1 cellular context compared by ENCODE assay signal in the genomic region with DNA sequence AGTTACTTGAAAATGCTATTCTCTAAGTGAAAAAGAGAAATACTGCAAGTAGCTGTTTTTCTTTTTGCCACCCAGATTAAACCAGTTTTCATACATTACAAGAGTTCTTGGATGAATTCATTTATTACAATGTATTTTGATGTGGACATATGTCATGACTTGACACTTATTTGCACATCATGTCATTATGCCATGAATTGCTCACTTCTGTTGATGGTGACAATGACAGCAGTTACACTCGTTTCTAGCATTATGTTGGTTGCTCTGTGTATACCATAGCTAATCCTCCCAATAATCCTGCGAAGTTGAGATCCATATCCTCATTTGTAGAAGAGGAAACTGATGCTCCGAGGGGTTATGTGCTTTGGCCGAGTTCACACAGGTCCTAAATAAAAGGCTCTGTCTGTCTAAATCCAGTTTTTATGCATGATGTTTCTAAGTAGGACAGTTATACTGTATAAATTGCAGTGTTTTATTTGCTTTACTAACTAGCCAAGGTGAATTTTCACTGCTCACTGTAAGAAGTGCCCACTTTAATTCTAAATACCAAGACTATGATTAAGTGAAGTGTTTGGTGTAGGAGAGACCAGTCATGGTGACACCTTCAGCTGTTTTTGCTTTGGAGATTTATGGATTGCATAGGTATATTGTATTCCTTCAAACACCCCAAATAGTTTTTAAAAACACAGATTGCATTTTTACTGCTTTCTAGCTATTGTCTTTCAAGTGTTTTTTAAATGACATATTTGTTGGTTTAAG.
A peak's percentile ranks its signal among the peaks of the same experiment; 100 is the strongest.
TF ChIP-seq lines count a peak whose summit lies in the region.

No MANE protein-coding gene starts in this region.

TF ChIP-seq in IMR-90, 13 proteins besides CTCF, POLR2A, EP300 and RAD21:
- TF ChIP-seq CEBPB (IDR thresholded peaks at IDR 0.05; ENCODE audit: low read depth, low read length) (no peak), NFE2L2 (IDR thresholded peaks at IDR 0.05; ENCODE audit: low read depth, low read length) (0 out of 2 replicates have a peak, but pooled peaks have one; percentile 25)
